Comparison of ENCODE assay signal across 11 cellular contexts in the genomic region with DNA sequence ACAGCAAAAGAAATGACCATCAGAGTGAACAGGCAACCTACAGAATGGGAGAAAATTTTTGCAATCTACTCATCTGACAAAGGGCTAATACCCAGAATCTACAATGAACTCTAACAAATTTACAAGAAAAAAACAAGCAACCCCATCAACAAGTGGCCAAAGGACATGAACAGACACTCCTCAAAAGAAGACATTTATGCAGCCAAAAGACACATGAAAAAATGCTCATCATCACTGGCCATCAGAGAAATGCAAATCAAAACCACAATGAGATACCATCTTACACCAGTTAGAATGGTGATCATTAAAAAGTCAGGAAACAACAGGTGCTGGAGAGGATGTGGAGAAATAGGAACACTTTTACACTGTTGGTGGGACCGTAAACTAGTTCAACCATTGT. TPM values are rescaled to one million over a fixed set of nuclear protein-coding genes. Genes with fewer than 3 reads are reported as not detected.
"Had no signal": no experiment of that assay in that cellular context is flagged by ENCODE, and none has a peak within 500 bp of the region (broad histone marks: within the 10 kb centered on the region; RNA-seq: fewer than 3 reads in every experiment).

No MANE protein-coding gene starts in this region.

RNA-seq across cellular contexts. Expression of gene WFDC3, which starts 5.8 kb away (rescaled TPM):
- total RNA-seq: dermis blood vessel endothelial cell, endothelial cell of umbilical vein, frontal cortex, kidney epithelial cell, left ventricle myocardium superior, lung microvascular endothelial cell, mononuclear cell had no signal

RNA-seq across cellular contexts. Expression of gene TNNC2, which starts 29.6 kb away (rescaled TPM):
- total RNA-seq: dermis blood vessel endothelial cell, endothelial cell of umbilical vein, epithelial cell of proximal tubule, foreskin keratinocyte, frontal cortex, glomerular endothelial cell, kidney epithelial cell, left ventricle myocardium superior, lower lobe of right lung, lung microvascular endothelial cell had no signal
